In genomic region chr14:78875031-78875430, GRCh38 we compare ENCODE assay signal across 17 cellular contexts.
"Had no signal": no experiment of that assay in that cellular context is flagged by ENCODE, and none has a peak within 500 bp of the region (broad histone marks: within the 10 kb centered on the region; RNA-seq: fewer than 3 reads in every experiment).

No MANE protein-coding gene starts in this region.

- H3K27ac ChIP-seq: coronary artery, esophagus muscularis mucosa, foreskin keratinocyte, gastroesophageal sphincter, heart left ventricle, hepatocyte, left lung, lower lobe of right lung had no signal

- DNase-seq: dermis blood vessel endothelial cell; effector CD4-positive, alpha-beta T cell; effector memory CD4-positive, alpha-beta T cell; foreskin keratinocyte; heart left ventricle; hypothalamus; immature natural killer cell; left cardiac atrium; left lung; left ventricle myocardium superior; lower lobe of right lung; mesenchymal stem cell; naive thymus-derived CD4-positive, alpha-beta T cell had no signal
